ENCODE assay signal across 1 cellular context in the genomic region with DNA sequence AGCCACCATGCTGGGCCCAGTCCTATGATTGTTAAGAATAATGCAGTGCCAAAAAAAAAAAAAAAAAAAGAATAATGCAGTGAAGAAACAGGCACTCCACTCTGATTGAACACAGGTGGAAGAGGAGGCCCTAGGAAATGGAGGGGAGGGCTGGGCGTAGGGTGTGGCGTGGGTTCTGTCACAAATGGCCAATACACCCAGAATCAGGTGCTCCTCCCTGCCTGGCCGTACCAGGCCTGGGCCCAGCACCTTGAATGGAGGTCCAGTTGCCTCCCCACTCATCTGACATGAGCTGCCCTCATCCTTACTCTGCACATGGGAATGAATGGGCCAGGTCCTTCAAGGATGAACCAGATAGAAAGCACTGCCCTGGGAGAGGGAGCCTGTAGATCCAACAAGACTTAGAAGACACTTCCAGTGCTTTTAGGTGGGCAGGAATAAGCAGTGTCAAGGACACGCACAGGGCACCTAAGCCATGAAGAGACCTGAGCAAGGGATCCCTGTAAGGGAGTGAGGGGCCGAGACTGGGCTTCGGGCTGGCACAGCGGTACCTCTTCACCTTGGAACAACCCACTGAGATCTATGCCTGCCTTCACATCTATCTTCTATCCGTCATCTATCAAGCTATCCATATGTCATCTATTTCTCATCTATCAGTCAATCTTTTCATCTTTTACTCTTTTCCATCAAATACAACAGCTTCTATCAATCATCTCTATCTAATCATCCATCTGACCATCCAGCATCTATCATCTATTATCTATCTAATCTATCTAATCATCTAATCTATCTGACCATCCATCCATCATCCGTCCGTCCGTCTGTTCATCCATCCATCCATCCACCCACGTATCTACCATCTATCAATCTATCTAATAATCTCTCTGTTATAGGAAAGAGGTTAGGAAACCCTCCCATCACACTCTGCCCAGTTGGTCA.
TF ChIP-seq lines count a peak whose summit lies in the region.

No MANE protein-coding gene starts in this region.

TF ChIP-seq in HEK293, 187 proteins besides CTCF, POLR2A, EP300 and RAD21 (continued from another document):
- no peak for TF ChIP-seq ZSCAN16 (tag by site-specific recombination; IDR thresholded peaks at IDR 0.05)
